ENCODE assay signal across 9 cellular contexts in the genomic region with DNA sequence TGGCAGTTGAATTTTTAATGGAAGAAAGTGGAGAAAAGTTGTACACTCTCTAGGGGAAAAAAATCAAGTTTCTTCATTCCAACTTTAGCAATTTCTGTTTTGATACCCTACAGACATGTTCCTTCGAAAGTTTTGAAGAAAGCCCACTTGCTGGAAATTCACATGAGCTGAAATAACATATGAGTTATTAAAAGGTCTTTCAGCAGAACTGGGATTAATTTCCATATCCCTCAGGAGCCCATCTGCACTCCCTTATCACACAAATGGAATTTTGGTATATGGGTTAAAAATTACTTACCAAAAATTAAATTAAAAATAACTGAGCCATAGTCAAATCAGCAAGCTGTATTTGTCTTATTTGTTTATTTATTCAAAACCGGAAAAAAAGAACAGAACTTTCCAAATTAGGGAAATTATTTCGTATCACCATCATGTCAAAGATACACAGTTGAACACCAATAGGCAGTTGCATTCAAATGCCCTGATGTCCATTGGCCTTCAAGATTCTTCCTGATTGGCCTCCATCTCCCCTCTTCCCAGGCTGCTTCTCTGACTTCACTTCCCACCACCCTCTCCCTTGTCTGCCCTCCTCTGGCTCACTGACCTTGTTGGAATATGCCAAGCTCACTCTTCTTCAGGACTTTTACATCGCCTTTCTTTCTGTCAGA.
"Had no signal": no experiment of that assay in that cellular context is flagged by ENCODE, and none has a peak within 500 bp of the region (broad histone marks: within the 10 kb centered on the region; RNA-seq: fewer than 3 reads in every experiment).

No MANE protein-coding gene starts in this region.

- H3K27me3 Mint-ChIP-seq: IgD-negative memory B cell had no signal

- H3K4me1 ChIP-seq: HAP-1 had no signal

- H3K27ac Mint-ChIP-seq: HFFc6, IgD-negative memory B cell had no signal

- DNase-seq: GM23248, GOT3, H7, HFFc6 had no signal

- H3K4me1 Mint-ChIP-seq: IgD-negative memory B cell had no signal

- H3K4me3 Mint-ChIP-seq: HFFc6 had no signal

- H3K36me3 ChIP-seq: HAP-1 had no signal

- H3K27ac ChIP-seq: GM23248, HL-60 had no signal

- H3K4me3 ChIP-seq: GM23248, HAP-1 had no signal

- ATAC-seq: HCT116, HepG2 had no signal

- H3K9me3 ChIP-seq: HAP-1 had no signal
